In the genomic region with DNA sequence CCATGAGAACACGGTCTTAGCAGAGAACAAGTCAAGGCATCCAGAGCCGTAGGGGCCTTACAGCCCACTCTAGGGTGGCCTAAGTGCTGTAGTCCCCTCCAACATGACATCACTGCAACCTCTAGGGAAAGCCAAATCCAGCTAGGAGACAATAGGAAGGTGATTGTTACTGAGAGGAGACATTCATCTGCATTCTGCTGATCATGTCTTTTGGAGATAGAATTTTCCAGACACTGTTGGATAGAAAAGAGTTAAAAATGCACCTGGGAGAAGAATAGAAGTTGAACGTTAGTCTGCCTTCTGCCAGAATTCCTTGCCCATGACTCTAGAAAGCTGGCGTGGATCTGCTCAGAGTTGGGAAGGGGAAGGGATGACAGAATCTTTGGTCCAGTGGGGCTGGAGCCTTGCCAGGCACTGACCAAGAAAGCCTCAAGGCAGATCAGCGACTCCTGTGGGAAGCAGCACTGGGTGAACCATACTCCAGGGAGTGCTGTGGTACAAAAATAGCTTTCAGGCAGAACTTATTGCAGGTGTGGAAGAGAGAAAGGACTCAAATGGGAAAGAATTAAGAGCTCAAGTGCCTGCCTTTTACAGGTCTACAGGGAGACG, we compare ENCODE assay signal across 12 cellular contexts. TPM values are rescaled to one million over a fixed set of nuclear protein-coding genes. Genes with fewer than 3 reads are reported as not detected.
DNase-seq lines count a peak whose midpoint lies in the region; ATAC-seq and TF ChIP-seq lines count a peak whose summit lies in the region.
"Had no signal": no experiment of that assay in that cellular context is flagged by ENCODE, and none has a peak within 500 bp of the region (broad histone marks: within the 10 kb centered on the region; RNA-seq: fewer than 3 reads in every experiment).

No MANE protein-coding gene starts in this region.

- H3K27me3 ChIP-seq in adipocyte (replicated peaks; ENCODE audit: control insufficient read depth, insufficient read depth, low read length), result peaks cover 39% of the 10 kb centered on the region
- H3K27me3 ChIP-seq in gastroesophageal sphincter, result no peaks in the 10 kb centered on the region
- H3K27me3 ChIP-seq in thoracic aorta (replicated peaks; ENCODE audit: insufficient read depth), result no peaks in the 10 kb centered on the region

- ATAC-seq in gastroesophageal sphincter (peak; percentile 39), thoracic aorta (ENCODE audit: insufficient number of reproducible peaks, low FRiP score, low read depth) (peak; percentile 47)
- ATAC-seq: naive thymus-derived CD8-positive, alpha-beta T cell had no signal

- H3K36me3 ChIP-seq in HEK293 (ENCODE audit: control insufficient read depth in 2 of 2, insufficient read depth in 1 of 2, low read length in 2 of 2), result no peaks in the 10 kb centered on the region
- H3K36me3 ChIP-seq in adipocyte (ENCODE audit: control insufficient read depth, insufficient read depth, low read length, severe bottlenecking), result no peaks in the 10 kb centered on the region
- H3K36me3 ChIP-seq in gastroesophageal sphincter, result no peaks in the 10 kb centered on the region
- H3K36me3 ChIP-seq in thoracic aorta, result no peaks in the 10 kb centered on the region

- WGBS in gastroesophageal sphincter (ENCODE audit: low coverage in 1 of 2), 2 donors, result 39 to 46% methylated on average over 5 to 6 of the region's 6 CpGs

- TF ChIP-seq POLR2A in gastroesophageal sphincter (IDR thresholded peaks at IDR 0.05), result no peak

- TF ChIP-seq CTCF in HEK293 (tag by site-specific recombination; IDR thresholded peaks at IDR 0.05), result no peak
- TF ChIP-seq CTCF in gastroesophageal sphincter (IDR thresholded peaks at IDR 0.05), result peak in 1 of 4 experiments; percentile 26
- no peak for TF ChIP-seq CTCF in thoracic aorta (IDR thresholded peaks at IDR 0.05)

- no peak overlapping the region for H3K27ac ChIP-seq in HEK293 (ENCODE audit: extremely low read depth, low read depth, low read length)
- no peak overlapping the region for H3K27ac ChIP-seq in gastroesophageal sphincter
- no peak overlapping the region for H3K27ac ChIP-seq in thoracic aorta

- H3K4me1 ChIP-seq in HEK293 (ENCODE audit: control insufficient read depth, insufficient read depth, low read length) (no peaks in the 10 kb centered on the region), adipocyte (ENCODE audit: control insufficient read depth, insufficient read depth, low read length) (peaks cover 4% of the 10 kb centered on the region), gastroesophageal sphincter (no peaks in the 10 kb centered on the region), thoracic aorta (ENCODE audit: control insufficient read depth in 1 of 2, low read depth in 2 of 2) (peaks cover 0 to 11% of the 10 kb centered on the region in 2 donors)

- POLR2A ChIA-PET in HEK293 (lab: Yijun Ruan, JAX), result no interaction called here

- CTCF ChIA-PET in HEK293 (lab: Yijun Ruan, JAX), result interaction anchor here (0.6 to 3.5 kb wide), 8 partner anchors 8 to 787 kb away, joined by 3 to 22 read pairs (median 4); partner anchors contain the start of gene RPL32

- TF ChIP-seq EP300 in gastroesophageal sphincter (IDR thresholded peaks at IDR 0.05), result no peak

- H3K9ac ChIP-seq in adipocyte (ENCODE audit: low read length), result no peak overlapping the region

- H3K4me3 ChIP-seq in HEK293 (ENCODE audit: low read depth, low read length) (no peak overlapping the region), adipocyte (ENCODE audit: low read length) (no peak overlapping the region), gastroesophageal sphincter (no peak overlapping the region), thoracic aorta (no peak overlapping the region)

- no peaks in the 10 kb centered on the region for H3K9me3 ChIP-seq in HEK293 (ENCODE audit: control insufficient read depth, insufficient read depth, low read depth, low read length)
- no peaks in the 10 kb centered on the region for H3K9me3 ChIP-seq in adipocyte (ENCODE audit: control insufficient read depth, low read length)
- H3K9me3 ChIP-seq in gastroesophageal sphincter, result no peaks in the 10 kb centered on the region
- H3K9me3 ChIP-seq in thoracic aorta, result no peaks in the 10 kb centered on the region

- DNase-seq in adipocyte (ENCODE audit: low read depth) (peak; percentile 85), thoracic aorta (ENCODE audit: low spot score) (peak; percentile 56), NCI-H510A (lab: John Stamatoyannopoulos, UW) (no peak), activated T-cell treated with anti-CD3 and anti-CD28 coated beads for 4 hours (no peak), putamen (ENCODE audit: low spot score) (no peak)
- DNase-seq: naive thymus-derived CD8-positive, alpha-beta T cell; NCI-H446 treated with DMSO at 0.1 percent for 48 hours; T-helper 1 cell had no signal

TF ChIP-seq in HEK293, 187 proteins besides CTCF, POLR2A, EP300 and RAD21:
- TF ChIP-seq ZBTB17 (tag by site-specific recombination; IDR thresholded peaks at IDR 0.05), result peak; percentile 94
- TF ChIP-seq, protein P1, sequence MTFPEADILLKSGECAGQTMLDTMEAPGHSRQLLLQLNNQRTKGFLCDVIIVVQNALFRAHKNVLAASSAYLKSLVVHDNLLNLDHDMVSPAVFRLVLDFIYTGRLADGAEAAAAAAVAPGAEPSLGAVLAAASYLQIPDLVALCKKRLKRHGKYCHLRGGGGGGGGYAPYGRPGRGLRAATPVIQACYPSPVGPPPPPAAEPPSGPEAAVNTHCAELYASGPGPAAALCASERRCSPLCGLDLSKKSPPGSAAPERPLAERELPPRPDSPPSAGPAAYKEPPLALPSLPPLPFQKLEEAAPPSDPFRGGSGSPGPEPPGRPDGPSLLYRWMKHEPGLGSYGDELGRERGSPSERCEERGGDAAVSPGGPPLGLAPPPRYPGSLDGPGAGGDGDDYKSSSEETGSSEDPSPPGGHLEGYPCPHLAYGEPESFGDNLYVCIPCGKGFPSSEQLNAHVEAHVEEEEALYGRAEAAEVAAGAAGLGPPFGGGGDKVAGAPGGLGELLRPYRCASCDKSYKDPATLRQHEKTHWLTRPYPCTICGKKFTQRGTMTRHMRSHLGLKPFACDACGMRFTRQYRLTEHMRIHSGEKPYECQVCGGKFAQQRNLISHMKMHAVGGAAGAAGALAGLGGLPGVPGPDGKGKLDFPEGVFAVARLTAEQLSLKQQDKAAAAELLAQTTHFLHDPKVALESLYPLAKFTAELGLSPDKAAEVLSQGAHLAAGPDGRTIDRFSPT (tag by site-specific recombination; IDR thresholded peaks at IDR 0.05), result no peak

RNA-seq across cellular contexts. Expression of gene RAF1, which starts 44.8 kb away (rescaled TPM):
- total RNA-seq in gastroesophageal sphincter, result 100 to 1,000 TPM; 115 to 146 (median 130) TPM
- total RNA-seq in thoracic aorta, result 100 to 1,000 TPM; 158 to 183 TPM

RNA-seq across cellular contexts. Expression of gene TMEM40, which starts 50.4 kb away (rescaled TPM):
- total RNA-seq in gastroesophageal sphincter, result 1 to 10 TPM in 1 of 4 donors, not detected in 3; 3.0 TPM
- total RNA-seq in thoracic aorta, result not detected
- total RNA-seq: activated CD8-positive, alpha-beta memory T cell treated with anti-CD3 and anti-CD28 coated beads for 36 hours; naive thymus-derived CD8-positive, alpha-beta T cell; subcutaneous adipose tissue had no signal

Comparison
In these comparisons a context has a peak if more than half of its experiments do, and no peak if none do; other contexts are left out.
1. DNase-seq: peak in adipocyte (single experiment) and thoracic aorta (single experiment); none in NCI-H510A (single experiment), activated T-cell treated with anti-CD3 and anti-CD28 coated beads for 4 hours (single experiment) and putamen (single experiment).